Comparison of ENCODE assay signal across 14 cellular contexts in genomic region chr13:95226476-95226875, GRCh38.
DNase-seq lines count a peak whose midpoint lies in the region; ATAC-seq, FAIRE-seq and TF ChIP-seq lines count a peak whose summit lies in the region.
"Had no signal": no experiment of that assay in that cellular context is flagged by ENCODE, and none has a peak within 500 bp of the region (broad histone marks: within the 10 kb centered on the region; RNA-seq: fewer than 3 reads in every experiment).

No MANE protein-coding gene starts in this region.

- H3K4me2 ChIP-seq in GM12878 (ENCODE audit: control insufficient read depth, insufficient read depth), result peak overlapping the region; percentile 92
- H3K4me2 ChIP-seq: A549 had no signal

- TSS peak; percentile 41 for BruUV-seq in GM12878 (replicated peaks; lab: Mats Ljungman, UMichigan)

- peak overlapping the region; percentile 73 for H2AFZ ChIP-seq in GM12878 (ENCODE audit: control insufficient read depth, low read depth, low read length)

- H3K9me3 ChIP-seq in left ventricle myocardium inferior (replicated peaks) (no peaks in the 10 kb centered on the region), GM12878 (replicated peaks; ENCODE audit: control insufficient read depth, insufficient read depth, low read length) (no peaks in the 10 kb centered on the region; the same call in 2 of the 3 replicates), tibial nerve (no peaks in the 10 kb centered on the region), tibial artery (no peaks in the 10 kb centered on the region)
- H3K9me3 ChIP-seq: A549, SJCRH30 had no signal

- H3K4me3 ChIP-seq in left ventricle myocardium inferior (no peak overlapping the region), GM12878 (0 out of 2 replicates have a peak overlapping the region, but pooled peaks have one; percentile 49), urinary bladder (ENCODE audit: low read depth, low read length) (no peak overlapping the region), tibial nerve (no peak overlapping the region), tibial artery (no peak overlapping the region)
- H3K4me3 ChIP-seq: A549, SJCRH30 had no signal

- ATAC-seq in Right ventricle myocardium superior (ENCODE audit: poor library complexity) (no peak), HG03064 (IDR thresholded peaks at IDR 0.05; ENCODE audit: low read depth, unreplicated experiment) (peak; percentile 0), GM12878 (peak; percentile 10)
- ATAC-seq: A549; natural killer cell treated with Interleukin-12 subunit alpha and Interleukin-12 subunit beta and Interleukin-15 and Interleukin-18, amount 100 ng/mL, for 72 hours had no signal

- RAD21 ChIA-PET in GM12878 (lab: Charles Lee; ENCODE audit: unreplicated experiment), result interaction anchor here (0.6 to 6.9 kb wide), 17 partner anchors 9 to 178 kb away, joined by 3 to 88 read pairs (median 7); partner anchors contain the start of gene ABCC4

- no peak for TF ChIP-seq RAD21 in GM12878 (IDR thresholded peaks at IDR 0.05; ENCODE audit: insufficient read depth, low read depth, low read length)

- WGBS in GM12878 (ENCODE audit: insufficient coverage, insufficient replicate concordance, low lambda C conversion rate, missing lambda C conversion rate), result 19% methylated on average over 5 of the region's 5 CpGs
- WGBS in urinary bladder, result 86% methylated on average over 5 of the region's 5 CpGs
- 93 to 96% methylated on average over 5 of the region's 5 CpGs for WGBS in tibial nerve, 2 donors

- intact Hi-C loops in left ventricle myocardium inferior (cut with micrococcal nuclease), result no loop called here
- intact Hi-C loops in Right ventricle myocardium superior (cut with DNase I), result no loop called here
- intact Hi-C loops in GM12878 (cut with micrococcal nuclease; ENCODE audit: unreplicated experiment), result loop anchor here (2.0 kb wide), 1 partner anchor 34 kb away; no protein-coding TSS in a partner anchor
- intact Hi-C loops in tibial artery (cut with DNase I; ENCODE audit: low total_unique reads), result no loop called here

- peak overlapping the region; percentile 37 for H3K27ac ChIP-seq in left ventricle myocardium inferior (replicated peaks)
- H3K27ac ChIP-seq in GM12878 (ENCODE audit: control insufficient read depth, insufficient read depth), result peak overlapping the region; percentile 98
- peak overlapping the region; percentile 39 for H3K27ac ChIP-seq in urinary bladder (ENCODE audit: low read depth)
- H3K27ac ChIP-seq in tibial nerve, result no peak overlapping the region
- no peak overlapping the region for H3K27ac ChIP-seq in tibial artery
- H3K27ac ChIP-seq: SJCRH30 had no signal

- peaks cover 12% of the 10 kb centered on the region for H3K4me1 ChIP-seq in left ventricle myocardium inferior
- H3K4me1 ChIP-seq in GM12878 (ENCODE audit: control insufficient read depth, insufficient read depth, low read length), result peaks cover 38% of the 10 kb centered on the region
- no peaks in the 10 kb centered on the region for H3K4me1 ChIP-seq in urinary bladder (ENCODE audit: insufficient read depth)
- peaks cover 0 to 4% (median 0%) of the 10 kb centered on the region in 4 donors for H3K4me1 ChIP-seq in tibial nerve
- no peaks in the 10 kb centered on the region for H3K4me1 ChIP-seq in tibial artery
- H3K4me1 ChIP-seq: SJCRH30 had no signal

- FAIRE-seq in GM12878 (lab: Jason Lieb, UNC), result no peak
- FAIRE-seq: A549 had no signal

- TF ChIP-seq POLR2A in GM12878 (IDR thresholded peaks at IDR 0.05; ENCODE audit: low read depth, low read length) (no peak), tibial nerve (IDR thresholded peaks at IDR 0.05) (no peak)

- CTCF ChIA-PET in GM12878 (lab: Yijun Ruan, JAX), result interaction anchor here (0.8 to 10.6 kb wide), 20 partner anchors 9 to 177 kb away, joined by 3 to 107 read pairs (median 6); partner anchors contain the start of gene ABCC4

- POLR2A ChIA-PET in GM12878 (lab: Charles Lee), result interaction anchor here (0.6 to 6.9 kb wide), 14 partner anchors 9 to 109 kb away, joined by 3 to 54 read pairs (median 6); partner anchors contain the start of gene ABCC4

- peaks cover 34% of the 10 kb centered on the region for H3K79me2 ChIP-seq in GM12878 (ENCODE audit: control insufficient read depth, insufficient read depth, low read length)

- no peaks in the 10 kb centered on the region for H3K27me3 ChIP-seq in left ventricle myocardium inferior (ENCODE audit: low read depth)
- no peaks in the 10 kb centered on the region for H3K27me3 ChIP-seq in GM12878 (replicated peaks in 1 of 2; ENCODE audit: control insufficient read depth in 2 of 2, insufficient read depth in 2 of 2, low read length in 1 of 2)
- no peaks in the 10 kb centered on the region for H3K27me3 ChIP-seq in tibial nerve
- no peaks in the 10 kb centered on the region for H3K27me3 ChIP-seq in tibial artery
- H3K27me3 ChIP-seq: SJCRH30 had no signal

- H3K9ac ChIP-seq in GM12878 (ENCODE audit: control insufficient read depth, insufficient read depth, low read length), result peak overlapping the region; percentile 70

- DNase-seq in left ventricle myocardium inferior, result no peak
- no peak for DNase-seq in Right ventricle myocardium superior
- no peak for DNase-seq in GM12878 (ENCODE audit: low read depth, low spot score)
- DNase-seq in MV-4-11 (lab: John Stamatoyannopoulos, UW), result no peak
- no peak for DNase-seq in tibial nerve (ENCODE audit: low spot score in 2 of 2)
- DNase-seq in tibial artery, result no peak
- DNase-seq: DMS53, IMR-90, NCI-H2171, SJCRH30 had no signal

- TF ChIP-seq CTCF in left ventricle myocardium inferior (IDR thresholded peaks at IDR 0.05; ENCODE audit: borderline replicate concordance) (no peak), GM12878 (IDR thresholded peaks at IDR 0.05 in 2 of 3, conservative IDR thresholded peaks at IDR 0.05 in 1 of 3; ENCODE audit: control insufficient read depth in 2 of 3, extremely low read depth in 1 of 3, insufficient read depth in 1 of 3, low read depth in 3 of 3, low read length in 3 of 3) (no peak), tibial nerve (IDR thresholded peaks at IDR 0.05) (no peak), tibial artery (IDR thresholded peaks at IDR 0.05) (no peak)

- no peaks in the 10 kb centered on the region for H4K20me1 ChIP-seq in GM12878 (ENCODE audit: control insufficient read depth, insufficient read depth)

- H3K36me3 ChIP-seq in left ventricle myocardium inferior (no peaks in the 10 kb centered on the region), GM12878 (ENCODE audit: control insufficient read depth in 2 of 2, insufficient read depth in 2 of 2, low read length in 1 of 2) (peaks cover 1 to 9% of the 10 kb centered on the region in 2 experiments; a peak in 1 of 4 replicates), urinary bladder (ENCODE audit: insufficient read depth) (no peaks in the 10 kb centered on the region), tibial nerve (no peaks in the 10 kb centered on the region), tibial artery (no peaks in the 10 kb centered on the region)
- H3K36me3 ChIP-seq: SJCRH30 had no signal

- TF ChIP-seq EP300 in GM12878 (IDR thresholded peaks at IDR 0.05; ENCODE audit: borderline replicate concordance in 1 of 2, control insufficient read depth in 1 of 2, low read depth in 2 of 2, low read length in 2 of 2) (no peak), tibial nerve (IDR thresholded peaks at IDR 0.05) (no peak)

- SMC1A ChIA-PET in GM12878 (lab: Charles Lee; ENCODE audit: uncharacterized antibody, unreplicated experiment), result interaction anchor here (0.7 to 9.7 kb wide), 29 partner anchors 9 to 254 kb away, joined by 3 to 129 read pairs (median 7); partner anchors contain the start of gene ABCC4

- in situ Hi-C loops in GM12878 (cut with MboI), result no loop called here

TF ChIP-seq in GM12878, 131 proteins besides CTCF, POLR2A, EP300 and RAD21 (continues in another document):
- TF ChIP-seq KDM1A (IDR thresholded peaks at IDR 0.05; ENCODE audit: borderline replicate concordance) (no peak), BMI1 (IDR thresholded peaks at IDR 0.05; ENCODE audit: borderline replicate concordance) (no peak)
- TF ChIP-seq, protein P1, sequence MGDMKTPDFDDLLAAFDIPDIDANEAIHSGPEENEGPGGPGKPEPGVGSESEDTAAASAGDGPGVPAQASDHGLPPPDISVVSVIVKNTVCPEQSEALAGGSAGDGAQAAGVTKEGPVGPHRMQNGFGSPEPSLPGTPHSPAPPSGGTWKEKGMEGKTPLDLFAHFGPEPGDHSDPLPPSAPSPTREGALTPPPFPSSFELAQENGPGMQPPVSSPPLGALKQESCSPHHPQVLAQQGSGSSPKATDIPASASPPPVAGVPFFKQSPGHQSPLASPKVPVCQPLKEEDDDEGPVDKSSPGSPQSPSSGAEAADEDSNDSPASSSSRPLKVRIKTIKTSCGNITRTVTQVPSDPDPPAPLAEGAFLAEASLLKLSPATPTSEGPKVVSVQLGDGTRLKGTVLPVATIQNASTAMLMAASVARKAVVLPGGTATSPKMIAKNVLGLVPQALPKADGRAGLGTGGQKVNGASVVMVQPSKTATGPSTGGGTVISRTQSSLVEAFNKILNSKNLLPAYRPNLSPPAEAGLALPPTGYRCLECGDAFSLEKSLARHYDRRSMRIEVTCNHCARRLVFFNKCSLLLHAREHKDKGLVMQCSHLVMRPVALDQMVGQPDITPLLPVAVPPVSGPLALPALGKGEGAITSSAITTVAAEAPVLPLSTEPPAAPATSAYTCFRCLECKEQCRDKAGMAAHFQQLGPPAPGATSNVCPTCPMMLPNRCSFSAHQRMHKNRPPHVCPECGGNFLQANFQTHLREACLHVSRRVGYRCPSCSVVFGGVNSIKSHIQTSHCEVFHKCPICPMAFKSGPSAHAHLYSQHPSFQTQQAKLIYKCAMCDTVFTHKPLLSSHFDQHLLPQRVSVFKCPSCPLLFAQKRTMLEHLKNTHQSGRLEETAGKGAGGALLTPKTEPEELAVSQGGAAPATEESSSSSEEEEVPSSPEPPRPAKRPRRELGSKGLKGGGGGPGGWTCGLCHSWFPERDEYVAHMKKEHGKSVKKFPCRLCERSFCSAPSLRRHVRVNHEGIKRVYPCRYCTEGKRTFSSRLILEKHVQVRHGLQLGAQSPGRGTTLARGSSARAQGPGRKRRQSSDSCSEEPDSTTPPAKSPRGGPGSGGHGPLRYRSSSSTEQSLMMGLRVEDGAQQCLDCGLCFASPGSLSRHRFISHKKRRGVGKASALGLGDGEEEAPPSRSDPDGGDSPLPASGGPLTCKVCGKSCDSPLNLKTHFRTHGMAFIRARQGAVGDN (IDR thresholded peaks at IDR 0.05), result no peak
- TF ChIP-seq, protein P2, sequence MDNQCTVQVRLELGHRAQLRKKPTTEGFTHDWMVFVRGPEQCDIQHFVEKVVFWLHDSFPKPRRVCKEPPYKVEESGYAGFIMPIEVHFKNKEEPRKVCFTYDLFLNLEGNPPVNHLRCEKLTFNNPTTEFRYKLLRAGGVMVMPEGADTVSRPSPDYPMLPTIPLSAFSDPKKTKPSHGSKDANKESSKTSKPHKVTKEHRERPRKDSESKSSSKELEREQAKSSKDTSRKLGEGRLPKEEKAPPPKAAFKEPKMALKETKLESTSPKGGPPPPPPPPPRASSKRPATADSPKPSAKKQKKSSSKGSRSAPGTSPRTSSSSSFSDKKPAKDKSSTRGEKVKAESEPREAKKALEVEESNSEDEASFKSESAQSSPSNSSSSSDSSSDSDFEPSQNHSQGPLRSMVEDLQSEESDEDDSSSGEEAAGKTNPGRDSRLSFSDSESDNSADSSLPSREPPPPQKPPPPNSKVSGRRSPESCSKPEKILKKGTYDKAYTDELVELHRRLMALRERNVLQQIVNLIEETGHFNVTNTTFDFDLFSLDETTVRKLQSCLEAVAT (IDR thresholded peaks at IDR 0.05), result 0 out of 2 replicates have a peak, but pooled peaks have one; percentile 15

Comparison
In these comparisons a context has a peak if more than half of its experiments do, and no peak if none do; other contexts are left out.
1. H3K27ac ChIP-seq: peak in left ventricle myocardium inferior (single experiment), GM12878 (single experiment) and urinary bladder (single experiment); none in tibial nerve (0 of 4) and tibial artery (0 of 2).